In genomic region chr17:28484296-28484695, GRCh38 we compare ENCODE assay signal across 11 cellular contexts. TPM values are rescaled to one million over a fixed set of nuclear protein-coding genes. Genes with fewer than 3 reads are reported as not detected.
DNase-seq lines count a peak whose midpoint lies in the region; ATAC-seq and TF ChIP-seq lines count a peak whose summit lies in the region.
"Had no signal": no experiment of that assay in that cellular context is flagged by ENCODE, and none has a peak within 500 bp of the region (broad histone marks: within the 10 kb centered on the region; RNA-seq: fewer than 3 reads in every experiment).

No MANE protein-coding gene starts in this region.

- DNase-seq in activated CD4-positive, alpha-beta T cell treated with anti-CD3 and anti-CD28 coated beads, Interleukin-2, amount 50 U/mL, for 4 hours, result no peak
- DNase-seq in tibial nerve (ENCODE audit: low spot score in 2 of 2), result no peak
- no peak for DNase-seq in prostate gland (ENCODE audit: low spot score)
- no peak for DNase-seq in HEK293T (ENCODE audit: extremely low spot score)
- DNase-seq: SW 1271, trophoblast cell had no signal

- H3K4me3 ChIP-seq in OCI-LY3 (ENCODE audit: low read length), result peak overlapping the region; percentile 37
- no peak overlapping the region for H3K4me3 ChIP-seq in tibial nerve
- no peak overlapping the region for H3K4me3 ChIP-seq in prostate gland
- H3K4me3 ChIP-seq: pancreas had no signal

- no peak for TF ChIP-seq EP300 in tibial nerve (IDR thresholded peaks at IDR 0.05)

- CTCF ChIA-PET in HEK293T (lab: Yijun Ruan, JAX), result no interaction called here

- ATAC-seq in GM18502 (IDR thresholded peaks at IDR 0.05; ENCODE audit: poor library complexity, unreplicated experiment), result peak; percentile 97
- peak; percentile 83 for ATAC-seq in GM19455 (IDR thresholded peaks at IDR 0.05; ENCODE audit: unreplicated experiment)
- ATAC-seq in HG03060 (IDR thresholded peaks at IDR 0.05; ENCODE audit: low read depth, unreplicated experiment), result peak; percentile 66
- ATAC-seq: pancreas had no signal

- H3K9me3 ChIP-seq in OCI-LY3 (ENCODE audit: insufficient read depth, low read length) (no peaks in the 10 kb centered on the region), tibial nerve (no peaks in the 10 kb centered on the region), prostate gland (no peaks in the 10 kb centered on the region)
- H3K9me3 ChIP-seq: pancreas had no signal

- no peak for TF ChIP-seq CTCF in OCI-LY3 (IDR thresholded peaks at IDR 0.05; ENCODE audit: low read depth, low read length)
- no peak for TF ChIP-seq CTCF in tibial nerve (IDR thresholded peaks at IDR 0.05)
- no peak for TF ChIP-seq CTCF in prostate gland (IDR thresholded peaks at IDR 0.05)

- peaks cover 20% of the 10 kb centered on the region for H3K4me1 ChIP-seq in OCI-LY3 (ENCODE audit: low read length)
- H3K4me1 ChIP-seq in tibial nerve, result no peaks in the 10 kb centered on the region
- H3K4me1 ChIP-seq in prostate gland (replicated peaks), result no peaks in the 10 kb centered on the region
- H3K4me1 ChIP-seq: pancreas had no signal

- H3K27me3 ChIP-seq in OCI-LY3 (ENCODE audit: low read depth, low read length) (peaks cover 3% of the 10 kb centered on the region; the same call in 1 of the 2 replicates), tibial nerve (peaks cover 0 to 3% of the 10 kb centered on the region in 2 donors), prostate gland (replicated peaks; ENCODE audit: insufficient read depth) (no peaks in the 10 kb centered on the region)
- H3K27me3 ChIP-seq: pancreas had no signal

- H3K27ac ChIP-seq in OCI-LY3 (ENCODE audit: low read length) (peak overlapping the region; percentile 62), tibial nerve (no peak overlapping the region), prostate gland (no peak overlapping the region)
- H3K27ac ChIP-seq: pancreas had no signal

- peak overlapping the region; percentile 33; the same call in 1 of the 2 replicates for H3K9ac ChIP-seq in OCI-LY3 (ENCODE audit: low read length)

- WGBS in tibial nerve, 2 donors, result 47 to 51% methylated on average over 2 of the region's 2 CpGs
- 58% methylated on average over 2 of the region's 2 CpGs for WGBS in prostate gland

- peak overlapping the region; percentile 23 for H2AFZ ChIP-seq in OCI-LY3 (ENCODE audit: low read depth, low read length)

- peak overlapping the region; percentile 68 for H3K4me2 ChIP-seq in OCI-LY3 (ENCODE audit: low read length)

- H3K79me2 ChIP-seq in OCI-LY3 (ENCODE audit: low read length), result no peaks in the 10 kb centered on the region

- TF ChIP-seq POLR2A in tibial nerve (IDR thresholded peaks at IDR 0.05) (no peak), prostate gland (IDR thresholded peaks at IDR 0.05) (no peak)

- no peaks in the 10 kb centered on the region for H4K20me1 ChIP-seq in OCI-LY3 (ENCODE audit: insufficient read depth, low read length)

- no peaks in the 10 kb centered on the region for H3K36me3 ChIP-seq in OCI-LY3 (replicated peaks; ENCODE audit: low read depth, low read length)
- no peaks in the 10 kb centered on the region for H3K36me3 ChIP-seq in tibial nerve
- H3K36me3 ChIP-seq in prostate gland, result no peaks in the 10 kb centered on the region
- H3K36me3 ChIP-seq: pancreas had no signal

- intact Hi-C loops in prostate gland (cut with DNase I), result no loop called here

- POLR2A ChIA-PET in HEK293T (lab: Yijun Ruan, JAX), result no interaction called here

TF ChIP-seq in HEK293T, 16 proteins besides CTCF, POLR2A, EP300 and RAD21:
- no peak for TF ChIP-seq ELF4 (IDR thresholded peaks at IDR 0.05)
- TF ChIP-seq FOXA1 (IDR thresholded peaks at IDR 0.05), result no peak
- TF ChIP-seq FOXK2 (IDR thresholded peaks at IDR 0.05), result no peak
- TF ChIP-seq FOXM1 (IDR thresholded peaks at IDR 0.05; ENCODE audit: borderline replicate concordance), result no peak
- no peak for TF ChIP-seq HDGF (IDR thresholded peaks at IDR 0.05; ENCODE audit: borderline replicate concordance)
TF ChIP-seq in HEK293T: peak in this region for 0.

RNA-seq across cellular contexts. Expression of gene SLC13A2, which starts 10.9 kb away (rescaled TPM):
- total RNA-seq in tibial nerve (not detected), prostate gland (under 1 TPM; 0.09 to 0.68 TPM)

RNA-seq across cellular contexts. Expression of gene FOXN1, which starts 21.9 kb away (rescaled TPM):
- total RNA-seq in tibial nerve (not detected), prostate gland (1 to 10 TPM in 1 of 2 donors, under 1 TPM in 1; 0.64 to 1.2 TPM)
